18 cellular contexts compared by ENCODE assay signal in the genomic region with DNA sequence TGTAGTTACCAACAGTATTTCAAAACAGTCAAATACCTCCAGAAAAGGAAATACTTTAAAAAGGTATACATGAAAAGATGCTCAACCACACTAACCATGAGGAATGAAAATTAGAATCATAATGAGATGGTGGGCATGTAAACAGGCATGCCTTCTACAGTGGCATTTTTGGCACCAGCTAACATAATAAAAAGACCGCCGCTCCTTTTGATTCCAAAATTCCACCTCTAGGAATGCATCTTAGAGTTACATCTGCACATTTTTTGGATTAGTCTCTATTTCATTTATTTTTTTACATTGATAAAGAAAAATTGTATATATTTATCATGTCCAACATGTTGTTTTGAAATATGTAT. TPM values are rescaled to one million over a fixed set of nuclear protein-coding genes. Genes with fewer than 3 reads are reported as not detected.
A peak's percentile ranks its signal among the peaks of the same experiment; 100 is the strongest.
DNase-seq lines count a peak whose midpoint lies in the region; ATAC-seq, FAIRE-seq and TF ChIP-seq lines count a peak whose summit lies in the region.
"Had no signal": no experiment of that assay in that cellular context is flagged by ENCODE, and none has a peak within 500 bp of the region (broad histone marks: within the 10 kb centered on the region; RNA-seq: fewer than 3 reads in every experiment).

No MANE protein-coding gene starts in this region.

- no peaks in the 10 kb centered on the region; the same call in 1 of the 2 replicates for H3K27me3 ChIP-seq in ACC112 (ENCODE audit: insufficient read depth, low read length)
- H3K27me3 ChIP-seq in PC-3 (ENCODE audit: low read length) = no peaks in the 10 kb centered on the region
- no peaks in the 10 kb centered on the region for H3K27me3 ChIP-seq in endothelial cell of umbilical vein (ENCODE audit: control insufficient read depth in 2 of 2, insufficient read depth in 2 of 2, low read length in 2 of 2)
- H3K27me3 ChIP-seq in skeletal muscle satellite cell (ENCODE audit: control insufficient read depth, insufficient read depth, low read length) = no peaks in the 10 kb centered on the region
- H3K27me3 ChIP-seq: neutrophil had no signal

- peaks cover 17% of the 10 kb centered on the region for H3F3A ChIP-seq in PC-3 (ENCODE audit: low read length, unreplicated experiment)

- dilution Hi-C loops in endothelial cell of umbilical vein (cut with MboI; ENCODE audit: extremely low pct_ligation_motif_present, low sequenced_read_pairs) = no loop called here

- DNase-seq in PC-3 (no peak), endothelial cell of umbilical vein (ENCODE audit: low read depth, low spot score) (no peak), superior temporal gyrus (ENCODE audit: extremely low spot score) (no peak), SW 1271 (lab: John Stamatoyannopoulos, UW) (no peak), nucleus accumbens (lab: John Stamatoyannopoulos, UW) (no peak)
- DNase-seq: activated CD8-positive, alpha-beta memory T cell treated with anti-CD3 and anti-CD28 coated beads, Interleukin-2, amount 10 ng/mL, durations not matched to agents 7 days and 5 days; GF-D8; Kasumi-1; midbrain; NCI-H1436 treated with DMSO at 0.1 percent for 48 hours had no signal

- H3K4me3 ChIP-seq in ACC112 (ENCODE audit: low read depth, low read length) = no peak overlapping the region
- H3K4me3 ChIP-seq in PC-3 (ENCODE audit: low read length) = peak overlapping the region; percentile 12; the same call in 1 of the 2 replicates
- H3K4me3 ChIP-seq in endothelial cell of umbilical vein (replicated peaks in 1 of 3; ENCODE audit: insufficient read depth in 1 of 3, low read depth in 1 of 3, low read length in 3 of 3) = no peak overlapping the region
- H3K4me3 ChIP-seq in skeletal muscle satellite cell (ENCODE audit: low read length) = no peak overlapping the region
- H3K4me3 ChIP-seq: skin epidermis had no signal

- intact Hi-C loops in PC-3 (cut with micrococcal nuclease) = loop anchor here (1.0 kb wide), 3 partner anchors 13 to 126 kb away; no protein-coding TSS in a partner anchor
- intact Hi-C loops in endothelial cell of umbilical vein (cut with micrococcal nuclease) = loop anchor here (1.0 kb wide), 1 partner anchor 41 kb away; the partner anchor contains the start of gene EHD4

- H3K4me1 ChIP-seq in ACC112 (ENCODE audit: control insufficient read depth, insufficient read depth, low read length, unreplicated experiment) (peaks cover 40% of the 10 kb centered on the region), PC-3 (ENCODE audit: insufficient read depth, low read length) (peaks cover 98% of the 10 kb centered on the region), endothelial cell of umbilical vein (ENCODE audit: control insufficient read depth, extremely low read depth, insufficient read depth, low read length) (peaks cover 93% of the 10 kb centered on the region), skeletal muscle satellite cell (ENCODE audit: control insufficient read depth, insufficient read depth, low read length) (peaks cover 51% of the 10 kb centered on the region)

- CTCF ChIA-PET in PC-3 (lab: Charles Lee) = interaction anchor here (0.9 kb wide), 1 partner anchor 42 kb away, joined by 5 read pairs; no protein-coding TSS in a partner anchor
- CTCF ChIA-PET in endothelial cell of umbilical vein (lab: Charles Lee) = interaction anchor here (0.6 to 3.3 kb wide), 16 partner anchors 10 to 126 kb away, joined by 3 to 21 read pairs (median 4); partner anchors contain the start of gene EHD4

- no peak for FAIRE-seq in endothelial cell of umbilical vein (lab: Jason Lieb, UNC)
- FAIRE-seq: colon, islet of Langerhans had no signal

- H4K20me1 ChIP-seq in PC-3 (ENCODE audit: low read length) = no peaks in the 10 kb centered on the region
- H4K20me1 ChIP-seq in endothelial cell of umbilical vein (replicated peaks; ENCODE audit: control insufficient read depth, extremely low read depth, insufficient read depth, low read length) = no peaks in the 10 kb centered on the region

- no peak for ATAC-seq in PC-3
- ATAC-seq in HG02571 (IDR thresholded peaks at IDR 0.05; ENCODE audit: unreplicated experiment) = no peak
- ATAC-seq: activated CD4-positive, CD25-positive, alpha-beta regulatory T cell treated with anti-CD3 and anti-CD28 coated beads, Interleukin-2, amount 50 U/mL, for 24 hours; activated CD8-positive, alpha-beta memory T cell treated with anti-CD3 and anti-CD28 coated beads, Interleukin-2, amount 10 ng/mL, durations not matched to agents 7 days and 5 days had no signal

- peak overlapping the region; percentile 67 for H3K4me2 ChIP-seq in PC-3 (ENCODE audit: low read length)
- H3K4me2 ChIP-seq in endothelial cell of umbilical vein (ENCODE audit: insufficient read depth, low read length) = peak overlapping the region; percentile 22
- peak overlapping the region; percentile 37 for H3K4me2 ChIP-seq in skeletal muscle satellite cell (ENCODE audit: low read length)

- H3K9me3 ChIP-seq in PC-3 (ENCODE audit: low read length) (no peaks in the 10 kb centered on the region), endothelial cell of umbilical vein (replicated peaks; ENCODE audit: control insufficient read depth, insufficient read depth, low read length) (no peaks in the 10 kb centered on the region), skeletal muscle satellite cell (replicated peaks; ENCODE audit: low read length) (no peaks in the 10 kb centered on the region)
- H3K9me3 ChIP-seq: neutrophil had no signal

- H3K36me3 ChIP-seq in ACC112 (ENCODE audit: insufficient read depth, low read length) = peaks cover 7% of the 10 kb centered on the region; the same call in 1 of the 2 replicates
- peaks cover 5% of the 10 kb centered on the region; the same call in 1 of the 2 replicates for H3K36me3 ChIP-seq in PC-3 (ENCODE audit: low read depth, low read length)
- H3K36me3 ChIP-seq in endothelial cell of umbilical vein (ENCODE audit: control insufficient read depth in 2 of 2, extremely low read depth in 1 of 2, insufficient read depth in 2 of 2, low read length in 2 of 2) = peaks cover 5 to 8% of the 10 kb centered on the region in 2 experiments
- H3K36me3 ChIP-seq in skeletal muscle satellite cell (ENCODE audit: insufficient read depth, low read length) = no peaks in the 10 kb centered on the region
- H3K36me3 ChIP-seq: neutrophil had no signal

- no peak overlapping the region for H2AFZ ChIP-seq in ACC112 (ENCODE audit: low read length, unreplicated experiment)
- no peak overlapping the region for H2AFZ ChIP-seq in PC-3 (ENCODE audit: low read length)
- no peak overlapping the region for H2AFZ ChIP-seq in endothelial cell of umbilical vein (ENCODE audit: low read depth, low read length)

- H3K27ac ChIP-seq in ACC112 (ENCODE audit: low read depth, low read length) (peak overlapping the region; percentile 66), PC-3 (ENCODE audit: low read length) (peak overlapping the region; percentile 97), endothelial cell of umbilical vein (ENCODE audit: insufficient read depth, low read depth, low read length) (peak overlapping the region; percentile 82)
- H3K27ac ChIP-seq: neutrophil had no signal

- no peaks in the 10 kb centered on the region for H3K9me2 ChIP-seq in PC-3 (replicated peaks; ENCODE audit: low read length)

- TF ChIP-seq CTCF in PC-3 (conservative IDR thresholded peaks at IDR 0.05; ENCODE audit: low read depth, low read length) = no peak
- no peak for TF ChIP-seq CTCF in endothelial cell of umbilical vein (IDR thresholded peaks at IDR 0.05; ENCODE audit: extremely low read depth in 1 of 2, insufficient read depth in 1 of 2, low read depth in 1 of 2, low read length in 2 of 2)

- no peaks in the 10 kb centered on the region for H3K9me1 ChIP-seq in endothelial cell of umbilical vein (replicated peaks; ENCODE audit: control insufficient read depth, extremely low read depth, insufficient read depth, low read length)

- H3K79me2 ChIP-seq in ACC112 (ENCODE audit: control insufficient read depth, insufficient read depth, low read length, unreplicated experiment) = peaks cover 11% of the 10 kb centered on the region
- peaks cover 67% of the 10 kb centered on the region for H3K79me2 ChIP-seq in PC-3 (ENCODE audit: low read length)
- peaks cover 91% of the 10 kb centered on the region for H3K79me2 ChIP-seq in endothelial cell of umbilical vein (ENCODE audit: control insufficient read depth, insufficient read depth, low read length)

- no peak for TF ChIP-seq POLR2A in endothelial cell of umbilical vein (IDR thresholded peaks at IDR 0.05; ENCODE audit: low read depth, low read length)

- POLR2A ChIA-PET in PC-3 (lab: Charles Lee; ENCODE audit: unreplicated experiment) (interaction anchor here (0.7 to 1.4 kb wide), 2 partner anchors 9 to 42 kb away, joined by 7 to 9 read pairs; partner anchors contain the start of gene EHD4), endothelial cell of umbilical vein (lab: Charles Lee) (interaction anchor here (1.0 kb wide), 1 partner anchor 27 kb away, joined by 3 read pairs; no protein-coding TSS in a partner anchor)

- peak overlapping the region; percentile 87 for H3K9ac ChIP-seq in PC-3 (ENCODE audit: low read length)
- peak overlapping the region; percentile 46 for H3K9ac ChIP-seq in endothelial cell of umbilical vein (replicated peaks; ENCODE audit: extremely low read depth, insufficient read depth, low read length)
- no peak overlapping the region for H3K9ac ChIP-seq in skeletal muscle satellite cell (ENCODE audit: low read depth, low read length)

- BruUV-seq in PC-3 (replicated peaks; lab: Mats Ljungman, UMichigan) (no TSS peak), endothelial cell of umbilical vein (replicated peaks; lab: Mats Ljungman, UMichigan) (no TSS peak)

RNA-seq across cellular contexts. Expression of gene SPTBN5, which starts 37.0 kb away (rescaled TPM):
- total RNA-seq in PC-3 (2014; rRNA removed) (0.84 and 0.98 TPM in 2 replicates), endothelial cell of umbilical vein (19.0 and 19.2 TPM in 2 replicates)
- 12.0 and 12.6 TPM in 2 replicates for polyA plus RNA-seq in endothelial cell of umbilical vein
- 4.1 and 6.6 TPM in 2 replicates for polyA plus RNA-seq in endothelial cell of umbilical vein (2011; cell fraction: cytosol; rRNA removed)
- polyA plus RNA-seq in endothelial cell of umbilical vein (2011; cell fraction: nucleus; rRNA removed) = 128 and 138 TPM in 2 replicates
- 3.0 and 7.8 TPM in 2 replicates for polyA plus RNA-seq in endothelial cell of umbilical vein (2012)
- 7.8 and 9.6 TPM in 2 replicates for polyA minus RNA-seq in endothelial cell of umbilical vein
- polyA minus RNA-seq in endothelial cell of umbilical vein (2011; cell fraction: cytosol; rRNA and poly(A)+ RNA removed) = 0.10 TPM
- polyA minus RNA-seq in endothelial cell of umbilical vein (2011; cell fraction: nucleus; rRNA and poly(A)+ RNA removed) = 26.4 and 30.1 TPM in 2 replicates
- total RNA-seq in skeletal muscle satellite cell (2012; rRNA removed) = 0.22 and 0.25 TPM in 2 replicates

RNA-seq across cellular contexts. Expression of gene EHD4, which starts 41.5 kb away (rescaled TPM):
- total RNA-seq in PC-3 (2014; rRNA removed) (57.8 and 66.9 TPM in 2 replicates), endothelial cell of umbilical vein (126 and 128 TPM in 2 replicates)
- polyA plus RNA-seq in endothelial cell of umbilical vein = 96.7 and 99.1 TPM in 2 replicates
- 88.4 and 97.4 TPM in 2 replicates for polyA plus RNA-seq in endothelial cell of umbilical vein (2011; cell fraction: cytosol; rRNA removed)
- 100 and 105 TPM in 2 replicates for polyA plus RNA-seq in endothelial cell of umbilical vein (2011; cell fraction: nucleus; rRNA removed)
- 39.8 and 70.3 TPM in 2 replicates for polyA plus RNA-seq in endothelial cell of umbilical vein (2012)
- 157 and 160 TPM in 2 replicates for polyA minus RNA-seq in endothelial cell of umbilical vein
- 11.4 TPM for polyA minus RNA-seq in endothelial cell of umbilical vein (2011; cell fraction: cytosol; rRNA and poly(A)+ RNA removed)
- polyA minus RNA-seq in endothelial cell of umbilical vein (2011; cell fraction: nucleus; rRNA and poly(A)+ RNA removed) = 113 and 127 TPM in 2 replicates
- total RNA-seq in skeletal muscle satellite cell (2012; rRNA removed) = 11.2 and 16.6 TPM in 2 replicates

Comparison
In these comparisons a context has a peak if more than half of its experiments do, and no peak if none do; other contexts are left out.
1. RNA of gene SPTBN5, which starts 37.0 kb away (total RNA-seq): 19.0 to 19.2 TPM in endothelial cell of umbilical vein; 0.84 to 0.98 TPM in PC-3; every median in the first group is over 10 times any median in the second.
2. Peak in every context shown above with its lines, with median percentiles within 50 percentile points of each other: H3K27ac ChIP-seq and H3K4me2 ChIP-seq.